Comparison of ENCODE assay signal across 13 cellular contexts in genomic region chr14:102217987-102218421, GRCh38.
"Had no signal": no experiment of that assay in that cellular context is flagged by ENCODE, and none has a peak within 500 bp of the region (broad histone marks: within the 10 kb centered on the region; RNA-seq: fewer than 3 reads in every experiment).

No MANE protein-coding gene starts in this region.

- DNase-seq: activated CD4-positive, alpha-beta T cell treated with anti-CD3 and anti-CD28 coated beads, Interleukin-2, amount 50 U/mL, for 4 hours; activated CD4-positive, CD25-positive, alpha-beta regulatory T cell treated with anti-CD3 and anti-CD28 coated beads, Interleukin-2, amount 50 U/mL, for 72 hours; activated effector memory CD4-positive, alpha-beta T cell treated with Interleukin-2 at 50 U/mL for 16 hours; central memory CD4-positive, alpha-beta T cell; colonic mucosa; esophagus squamous epithelium; lower lobe of right lung; ovary; stimulated activated CD4-positive, alpha-beta T cell treated with anti-CD3 and anti-CD28 coated beads, Interleukin-12 subunit alpha, Interleukin-12 subunit beta, amount 100 ng/mL, for 4 hours; stimulated activated CD4-positive, alpha-beta T cell treated with anti-CD3 and anti-CD28 coated beads, Interleukin-2, amount 100 ng/mL, for 24 hours; thyroid gland had no signal

- H3K36me3 ChIP-seq: adrenal gland, colonic mucosa, ovary, thyroid gland had no signal

- H3K4me1 ChIP-seq: colonic mucosa had no signal

- H3K9me3 ChIP-seq: adrenal gland, colonic mucosa, esophagus squamous epithelium, lower lobe of right lung, ovary, thyroid gland had no signal

- H3K27me3 ChIP-seq: adrenal gland, colonic mucosa, esophagus squamous epithelium, ovary, thyroid gland had no signal

- H3K27ac ChIP-seq: colonic mucosa, esophagus squamous epithelium, lower lobe of right lung had no signal

- ATAC-seq: lower lobe of right lung; stimulated activated effector memory CD8-positive, alpha-beta T cell treated with anti-CD3 and anti-CD28 coated beads, Interleukin-12 subunit alpha, Interleukin-12 subunit beta, amount 100 ng/mL, for 72 hours had no signal

- H3K4me3 ChIP-seq: adrenal gland, colonic mucosa, esophagus squamous epithelium, lower lobe of right lung, ovary, thyroid gland had no signal
